ENCODE assay signal across 8 cellular contexts in genomic region chr20:62358728-62359490, GRCh38. TPM values are rescaled to one million over a fixed set of nuclear protein-coding genes. Genes with fewer than 3 reads are reported as not detected.
DNase-seq lines count a peak whose midpoint lies in the region; ATAC-seq and TF ChIP-seq lines count a peak whose summit lies in the region.
"Had no signal": no experiment of that assay in that cellular context is flagged by ENCODE, and none has a peak within 500 bp of the region (broad histone marks: within the 10 kb centered on the region; RNA-seq: fewer than 3 reads in every experiment).

No MANE protein-coding gene starts in this region.

- H3K9ac ChIP-seq in iPS-15b (ENCODE audit: low read depth, low read length): peak overlapping the region; percentile 24

- in situ Hi-C loops in Panc1 (cut with HindIII; ENCODE audit: low pct_unique_long_range_greater_than_20kb, low sequenced_read_pairs): no loop called here

- POLR2A ChIA-PET in Panc1 (lab: Charles Lee): interaction anchor here (0.8 kb wide), 1 partner anchor 20 kb away, joined by 4 read pairs; no protein-coding TSS in a partner anchor

- peak; percentile 3 for ATAC-seq in Panc1
- no peak for ATAC-seq in HG03175 (IDR thresholded peaks at IDR 0.05; ENCODE audit: unreplicated experiment)
- ATAC-seq in HG03520 (IDR thresholded peaks at IDR 0.05; ENCODE audit: unreplicated experiment): no peak

- CTCF ChIA-PET in Panc1 (lab: Charles Lee): interaction anchor here (0.6 kb wide), 1 partner anchor 113 kb away, joined by 5 read pairs; no protein-coding TSS in a partner anchor

- H3K4me3 ChIP-seq in Panc1 (ENCODE audit: low read depth in 2 of 2, low read length in 2 of 2) (peak overlapping the region in 1 of 2 experiments; percentile 32; a peak in 2 of 4 replicates), iPS-15b (ENCODE audit: low read depth, low read length) (no peak overlapping the region), thyroid gland (replicated peaks in 1 of 3) (no peak overlapping the region)

- no TSS peak for BruUV-seq in Panc1 (replicated peaks; lab: Mats Ljungman, UMichigan)

- 73 to 77% methylated on average over 8 to 13 of the region's 18 CpGs for WGBS in thyroid gland, 2 donors

- H3K27ac ChIP-seq in Panc1 (ENCODE audit: low read length) (peak overlapping the region; percentile 93), thyroid gland (peak overlapping the region; percentile 90 to 97 (median 92))

- H3K27me3 ChIP-seq in Panc1 (ENCODE audit: control insufficient read depth, insufficient read depth, low read length): no peaks in the 10 kb centered on the region
- H3K27me3 ChIP-seq in iPS-15b (ENCODE audit: control insufficient read depth, insufficient read depth, low read length): no peaks in the 10 kb centered on the region
- H3K27me3 ChIP-seq in thyroid gland: no peaks in the 10 kb centered on the region

- no peak for TF ChIP-seq POLR2A in thyroid gland (IDR thresholded peaks at IDR 0.05)

- H3K36me3 ChIP-seq in Panc1 (ENCODE audit: control insufficient read depth, insufficient read depth, low read length) (no peaks in the 10 kb centered on the region), iPS-15b (ENCODE audit: control insufficient read depth, insufficient read depth, low read length) (peaks cover 21% of the 10 kb centered on the region), thyroid gland (no peaks in the 10 kb centered on the region)

- H3K9me3 ChIP-seq in Panc1 (ENCODE audit: control insufficient read depth, insufficient read depth, low read depth, low read length) (no peaks in the 10 kb centered on the region), iPS-15b (ENCODE audit: control insufficient read depth, insufficient read depth, low read length) (no peaks in the 10 kb centered on the region), thyroid gland (no peaks in the 10 kb centered on the region)

- intact Hi-C loops in Panc1 (cut with micrococcal nuclease; ENCODE audit: unreplicated experiment) (no loop called here), thyroid gland (cut with DNase I) (no loop called here)

- TF ChIP-seq CTCF in Panc1 (IDR thresholded peaks at IDR 0.05): no peak
- no peak for TF ChIP-seq CTCF in thyroid gland (IDR thresholded peaks at IDR 0.05)

- H3K4me1 ChIP-seq in Panc1 (ENCODE audit: control insufficient read depth, insufficient read depth, low read length): peaks cover 92% of the 10 kb centered on the region
- peaks cover 17% of the 10 kb centered on the region for H3K4me1 ChIP-seq in iPS-15b (ENCODE audit: control insufficient read depth, insufficient read depth, low read length)
- peaks cover 87 to 96% of the 10 kb centered on the region in 2 donors for H3K4me1 ChIP-seq in thyroid gland

- DNase-seq in Panc1 (ENCODE audit: low read depth, low spot score) (no peak), thyroid gland (no peak), NCI-H526 (lab: John Stamatoyannopoulos, UW) (no peak)
- DNase-seq: GOT3, T-helper 2 cell had no signal

RNA-seq across cellular contexts. Expression of gene LAMA5, which starts 8.2 kb away (rescaled TPM):
- 497 TPM for total RNA-seq in Panc1 (2021; ENCODE audit: unreplicated experiment)
- 508 TPM for polyA plus RNA-seq in Panc1 (2012; ENCODE audit: insufficient read length)
- total RNA-seq in thyroid gland: 100 to 1,000 TPM in 3 of 4 donors, 10 to 100 TPM in 1; 93.9 to 179 (median 117) TPM

RNA-seq across cellular contexts. Expression of gene RPS21, which starts 28.0 kb away (rescaled TPM):
- total RNA-seq in Panc1 (2021; ENCODE audit: unreplicated experiment) (1,761 TPM), thyroid gland (1,000 to 10,000 TPM; 1,818 to 3,649 (median 2,349) TPM)
- 4,052 TPM for polyA plus RNA-seq in Panc1 (2012; ENCODE audit: insufficient read length)

RNA-seq across cellular contexts. Expression of gene CABLES2, which starts 48.2 kb away (rescaled TPM):
- total RNA-seq in Panc1 (2021; ENCODE audit: unreplicated experiment) (9.8 TPM), thyroid gland (1 to 10 TPM; 5.8 to 8.5 (median 7.7) TPM)
- 12.0 TPM for polyA plus RNA-seq in Panc1 (2012; ENCODE audit: insufficient read length)

RNA-seq across cellular contexts. Expression of gene ADRM1, which starts 56.1 kb away (rescaled TPM):
- total RNA-seq in Panc1 (2021; ENCODE audit: unreplicated experiment) (194 TPM), thyroid gland (100 to 1,000 TPM in 3 of 4 donors, 10 to 100 TPM in 1; 89.9 to 140 (median 117) TPM)
- polyA plus RNA-seq in Panc1 (2012; ENCODE audit: insufficient read length): 315 TPM
